In genomic region chrX:3712080-3712869, GRCh38 we compare ENCODE assay signal across 9 cellular contexts. TPM values are rescaled to one million over a fixed set of nuclear protein-coding genes. Genes with fewer than 3 reads are reported as not detected.
DNase-seq lines count a peak whose midpoint lies in the region; ATAC-seq and TF ChIP-seq lines count a peak whose summit lies in the region.
"Had no signal": no experiment of that assay in that cellular context is flagged by ENCODE, and none has a peak within 500 bp of the region (broad histone marks: within the 10 kb centered on the region; RNA-seq: fewer than 3 reads in every experiment).

No MANE protein-coding gene starts in this region.

- H3K9ac ChIP-seq in endodermal cell (ENCODE audit: extremely low read depth, low read length, poor library complexity, severe bottlenecking): peak overlapping the region; percentile 45

- 4 to 10% methylated on average over 5 to 38 of the region's 38 CpGs for WGBS in endodermal cell (ENCODE audit: insufficient coverage in 1 of 2, insufficient read length in 1 of 2), 2 experiments

- H3K4me1 ChIP-seq in endodermal cell (ENCODE audit: control insufficient read depth, insufficient read depth, low read length): no peaks in the 10 kb centered on the region

- no peaks in the 10 kb centered on the region for H3K36me3 ChIP-seq in endodermal cell (ENCODE audit: control insufficient read depth, insufficient read depth, low read length)

- H3K9me3 Mint-ChIP-seq in T-cell: no peaks in the 10 kb centered on the region
- H3K9me3 Mint-ChIP-seq in endodermal cell: no peaks in the 10 kb centered on the region
- H3K9me3 Mint-ChIP-seq in naive thymus-derived CD8-positive, alpha-beta T cell: peaks cover 0 to 2% (median 0%) of the 10 kb centered on the region in 9 donors

- no peaks in the 10 kb centered on the region for H3K36me3 Mint-ChIP-seq in T-cell
- H3K36me3 Mint-ChIP-seq in endodermal cell (ENCODE audit: low read depth): peaks cover 4% of the 10 kb centered on the region
- no peaks in the 10 kb centered on the region for H3K36me3 Mint-ChIP-seq in naive thymus-derived CD8-positive, alpha-beta T cell

- H3K4me3 Mint-ChIP-seq in T-cell (peak overlapping the region; percentile 97 to 99 (median 98)), endodermal cell (peak overlapping the region; percentile 77)
- peak overlapping the region; percentile 90 to 98 (median 96) for H3K4me3 Mint-ChIP-seq in naive thymus-derived CD8-positive, alpha-beta T cell

- H3K27ac ChIP-seq in endodermal cell (ENCODE audit: low read depth, low read length): no peak overlapping the region
- H3K27ac ChIP-seq: 22Rv1 had no signal

- H3K27ac Mint-ChIP-seq in T-cell (peak overlapping the region; percentile 95 to 96), endodermal cell (peak overlapping the region; percentile 80)
- H3K27ac Mint-ChIP-seq in naive thymus-derived CD8-positive, alpha-beta T cell: peak overlapping the region; percentile 91 to 96 (median 93)

- H3K4me3 ChIP-seq in endodermal cell (ENCODE audit: low read length): peak overlapping the region; percentile 83

- TF ChIP-seq CTCF in endodermal cell (conservative IDR thresholded peaks at IDR 0.05): no peak

- CTCF ChIA-PET in T-cell (lab: Charles Lee): no interaction called here

- POLR2A ChIA-PET in T-cell (lab: Charles Lee): interaction anchor here in 1 of 2 donors (1.7 kb wide), 1 partner anchor 12 kb away, joined by 8 read pairs; no protein-coding TSS in a partner anchor
- POLR2A ChIA-PET in naive thymus-derived CD8-positive, alpha-beta T cell (lab: Charles Lee): interaction anchor here (2.3 kb wide), 1 partner anchor 12 kb away, joined by 15 read pairs; no protein-coding TSS in a partner anchor

- H3K9me3 ChIP-seq in endodermal cell (ENCODE audit: control insufficient read depth, low read length): no peaks in the 10 kb centered on the region

- DNase-seq in DMS 273 (lab: John Stamatoyannopoulos, UW; ENCODE audit: unreplicated experiment) (peak; percentile 59), DMS 273 treated with DMSO at 0.1 percent for 48 hours (lab: John Stamatoyannopoulos, UW) (no peak), T-cell (peak in 4 of 34 experiments; percentile 10 to 26 (median 20)), endodermal cell (peak; percentile 54), NCI-H2029 (lab: John Stamatoyannopoulos, UW) (no peak)
- DNase-seq in naive thymus-derived CD8-positive, alpha-beta T cell: peak in 3 of 10 donors; percentile 4 to 32 (median 18)

- H3K27me3 Mint-ChIP-seq in T-cell (no peaks in the 10 kb centered on the region), endodermal cell (ENCODE audit: insufficient read depth) (peaks cover 15% of the 10 kb centered on the region)
- no peaks in the 10 kb centered on the region for H3K27me3 Mint-ChIP-seq in naive thymus-derived CD8-positive, alpha-beta T cell

- no peaks in the 10 kb centered on the region for H3K27me3 ChIP-seq in endodermal cell (ENCODE audit: control insufficient read depth, insufficient read depth, low read length, poor library complexity, severe bottlenecking)

- H3K4me1 Mint-ChIP-seq in T-cell (peaks cover 37 to 51% (median 41%) of the 10 kb centered on the region in 3 donors), endodermal cell (peaks cover 26% of the 10 kb centered on the region)
- H3K4me1 Mint-ChIP-seq in naive thymus-derived CD8-positive, alpha-beta T cell: peaks cover 3 to 40% (median 28%) of the 10 kb centered on the region in 4 donors

- peak; percentile 7 for ATAC-seq in HG02885 (IDR thresholded peaks at IDR 0.05; ENCODE audit: poor library complexity, unreplicated experiment)
- peak in 1 of 4 experiments; percentile 0 for ATAC-seq in T-cell (replicated peaks in 1 of 4)
- ATAC-seq in naive thymus-derived CD8-positive, alpha-beta T cell: no peak
- no peak for ATAC-seq in HG03469 (IDR thresholded peaks at IDR 0.05; ENCODE audit: unreplicated experiment)

RNA-seq across cellular contexts. Expression of gene PRKX, which starts 1.2 kb away (rescaled TPM):
- total RNA-seq in T-cell (10 to 100 TPM; 55.9 to 83.2 (median 63.2) TPM), endodermal cell (10 to 100 TPM; 24.7 to 73.7 TPM)
- polyA plus RNA-seq in endodermal cell (2013, experiment 1 of 2): 27.5 TPM
- 24.8 TPM for polyA plus RNA-seq in endodermal cell (2013, experiment 2 of 2)
- 10 to 100 TPM; 32.2 to 38.8 TPM for total RNA-seq in naive thymus-derived CD8-positive, alpha-beta T cell
- polyA plus RNA-seq in naive thymus-derived CD8-positive, alpha-beta T cell: 10 to 100 TPM; 30.9 to 46.7 (median 45.9) TPM

Comparison
In these comparisons a context has a peak if more than half of its experiments do, and no peak if none do; other contexts are left out.
1. DNase-seq: peak in DMS 273 (single experiment) and endodermal cell (single experiment); none in DMS 273 treated with DMSO at 0.1 percent for 48 hours (single experiment) and NCI-H2029 (single experiment).
2. Peak in every context shown above with its lines, with median percentiles within 50 percentile points of each other: H3K27ac Mint-ChIP-seq and H3K4me3 Mint-ChIP-seq.